ENCODE assay signal across 14 cellular contexts in the genomic region with DNA sequence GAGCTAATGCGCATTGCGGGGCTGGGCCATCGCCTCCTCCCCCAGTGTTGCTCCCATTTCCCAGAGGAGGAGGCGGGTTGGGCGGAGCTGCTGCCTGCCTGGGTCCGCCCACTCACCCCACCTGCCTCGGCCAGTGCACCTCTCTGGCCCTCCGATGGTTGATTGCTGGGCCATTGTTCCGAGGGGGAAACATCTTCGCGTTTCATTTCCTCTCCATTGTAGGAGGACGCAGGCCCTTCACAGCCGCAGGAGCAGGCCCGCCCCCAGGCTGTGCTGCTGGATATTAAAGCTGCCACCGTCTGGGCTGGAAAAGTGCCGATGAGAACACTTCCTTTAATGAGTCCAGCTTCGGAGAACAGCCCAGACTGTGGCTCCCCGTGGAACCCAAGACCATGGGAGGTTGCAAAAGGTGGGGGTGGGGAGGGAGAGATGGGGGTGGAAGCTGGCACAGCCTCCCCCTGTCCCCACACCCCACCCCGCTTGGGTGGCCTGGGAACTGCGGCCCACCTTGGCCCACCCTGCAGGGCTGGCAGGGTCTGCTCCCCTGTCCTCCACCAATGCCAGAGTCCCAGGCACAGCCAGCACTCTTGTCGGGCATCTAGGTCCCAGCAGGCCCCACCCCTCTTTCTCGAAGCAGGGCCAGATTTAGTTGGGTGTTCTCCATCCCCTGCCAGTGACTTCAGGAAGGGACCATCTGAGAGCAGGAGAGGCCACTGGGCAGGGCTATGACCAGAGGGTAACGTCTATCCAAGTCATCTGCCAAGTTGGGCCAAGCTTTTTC.
A peak's percentile ranks its signal among the peaks of the same experiment; 100 is the strongest.
DNase-seq lines count a peak whose midpoint lies in the region; ATAC-seq, FAIRE-seq and TF ChIP-seq lines count a peak whose summit lies in the region.
"Had no signal": no experiment of that assay in that cellular context is flagged by ENCODE, and none has a peak within 500 bp of the region (broad histone marks: within the 10 kb centered on the region; RNA-seq: fewer than 3 reads in every experiment).

No MANE protein-coding gene starts in this region.

- no peak for TF ChIP-seq CTCF in HEK293 (tag by site-specific recombination; IDR thresholded peaks at IDR 0.05)

- H3K9me3 ChIP-seq in BLaER1 (peaks cover 5% of the 10 kb centered on the region; the same call in 1 of the 2 replicates), HEK293 (ENCODE audit: control insufficient read depth, insufficient read depth, low read depth, low read length) (no peaks in the 10 kb centered on the region), small intestine (ENCODE audit: control insufficient read depth, low read depth) (no peaks in the 10 kb centered on the region)

- H3K36me3 ChIP-seq in BLaER1 (no peaks in the 10 kb centered on the region), HEK293 (ENCODE audit: control insufficient read depth in 2 of 2, insufficient read depth in 1 of 2, low read length in 2 of 2) (no peaks in the 10 kb centered on the region), small intestine (ENCODE audit: control insufficient read depth in 2 of 2, insufficient read depth in 2 of 2, low read length in 2 of 2) (no peaks in the 10 kb centered on the region)

- no peaks in the 10 kb centered on the region for H3K27me3 Mint-ChIP-seq in activated T-cell treated with anti-CD3 and anti-CD28 coated beads, Interleukin-2, amount 50 U/mL, for 72 hours (ENCODE audit: low read depth)

- no peak overlapping the region for H3K27ac Mint-ChIP-seq in activated T-cell treated with anti-CD3 and anti-CD28 coated beads, Interleukin-2, amount 50 U/mL, for 72 hours
- H3K27ac Mint-ChIP-seq: stimulated activated naive CD8-positive, alpha-beta T cell treated with anti-CD3 and anti-CD28 coated beads, Interleukin-15, amount 100 ng/mL, for 72 hours had no signal

- no peak for FAIRE-seq in small intestine (lab: Jason Lieb, UNC)

- ATAC-seq in activated T-cell treated with anti-CD3 and anti-CD28 coated beads, Interleukin-2, amount 50 U/mL, for 72 hours (replicated peaks in 1 of 2), result no peak
- ATAC-seq: PC-3; stimulated activated naive CD8-positive, alpha-beta T cell treated with anti-CD3 and anti-CD28 coated beads, Interleukin-15, amount 100 ng/mL, for 72 hours had no signal

- no peaks in the 10 kb centered on the region for H4K20me1 ChIP-seq in BLaER1

- no peak overlapping the region; the same call in 1 of the 2 replicates for H3K9ac ChIP-seq in BLaER1

- no peaks in the 10 kb centered on the region for H3K27me3 ChIP-seq in BLaER1
- no peaks in the 10 kb centered on the region for H3K27me3 ChIP-seq in small intestine (ENCODE audit: control insufficient read depth in 2 of 2, insufficient read depth in 2 of 2, low read length in 2 of 2)

- H3K9me3 Mint-ChIP-seq in activated T-cell treated with anti-CD3 and anti-CD28 coated beads, Interleukin-2, amount 50 U/mL, for 72 hours, result no peaks in the 10 kb centered on the region
- H3K9me3 Mint-ChIP-seq: stimulated activated naive CD8-positive, alpha-beta T cell treated with anti-CD3 and anti-CD28 coated beads, Interleukin-15, amount 100 ng/mL, for 72 hours had no signal

- 22 to 27% (median 23%) methylated on average over 23 of the region's 23 CpGs for WGBS in small intestine, 3 donors

- CTCF ChIA-PET in HEK293 (lab: Yijun Ruan, JAX), result interaction anchor here (0.5 kb wide), 1 partner anchor 18 kb away, joined by 3 read pairs; no protein-coding TSS in a partner anchor

- peak overlapping the region; percentile 85 for H3K4me2 ChIP-seq in BLaER1

- no peaks in the 10 kb centered on the region for H3K36me3 Mint-ChIP-seq in activated T-cell treated with anti-CD3 and anti-CD28 coated beads, Interleukin-2, amount 50 U/mL, for 72 hours (ENCODE audit: insufficient read depth in 2 of 2)

- H3K4me3 Mint-ChIP-seq in activated T-cell treated with anti-CD3 and anti-CD28 coated beads, Interleukin-2, amount 50 U/mL, for 72 hours, result no peak overlapping the region
- H3K4me3 Mint-ChIP-seq: stimulated activated naive CD8-positive, alpha-beta T cell treated with anti-CD3 and anti-CD28 coated beads, Interleukin-15, amount 100 ng/mL, for 72 hours had no signal

- DNase-seq in dermis microvascular lymphatic vessel endothelial cell (ENCODE audit: low read depth in 2 of 2) (peak; percentile 52 to 88), iPS-NIHi7 (ENCODE audit: extremely low spot score) (peak; percentile 97), small intestine (no peak), NCI-H1694 (lab: John Stamatoyannopoulos, UW) (no peak)
- DNase-seq in activated T-cell treated with anti-CD3 and anti-CD28 coated beads, Interleukin-2, amount 50 U/mL, for 1 hour, result no peak
- no peak for DNase-seq in activated T-cell treated with anti-CD3 and anti-CD28 coated beads, Interleukin-2, amount 50 U/mL, for 72 hours
- DNase-seq: activated gamma-delta T cell treated with Interleukin-2 at 50 U/mL for 16 hours; cortex of kidney; MM.1S; NCI-H2171 treated with DMSO at 0.1 percent for 48 hours; PC-3; stimulated activated naive CD8-positive, alpha-beta T cell treated with anti-CD3 and anti-CD28 coated beads, Interleukin-15, amount 100 ng/mL, for 72 hours had no signal

- H3K4me1 Mint-ChIP-seq in activated T-cell treated with anti-CD3 and anti-CD28 coated beads, Interleukin-2, amount 50 U/mL, for 72 hours (ENCODE audit: low read depth), result no peaks in the 10 kb centered on the region
- H3K4me1 Mint-ChIP-seq: stimulated activated naive CD8-positive, alpha-beta T cell treated with anti-CD3 and anti-CD28 coated beads, Interleukin-15, amount 100 ng/mL, for 72 hours had no signal

- H3K4me3 ChIP-seq in BLaER1 (peak overlapping the region; percentile 35; the same call in 1 of the 2 replicates), HEK293 (ENCODE audit: low read depth, low read length) (no peak overlapping the region), small intestine (ENCODE audit: low read depth in 1 of 2, low read length in 2 of 2) (no peak overlapping the region)

- peaks cover 40% of the 10 kb centered on the region for H3K4me1 ChIP-seq in BLaER1
- H3K4me1 ChIP-seq in HEK293 (ENCODE audit: control insufficient read depth, insufficient read depth, low read length), result no peaks in the 10 kb centered on the region
- H3K4me1 ChIP-seq in small intestine (ENCODE audit: control insufficient read depth in 2 of 2, insufficient read depth in 1 of 2, low read depth in 1 of 2, low read length in 1 of 2), result no peaks in the 10 kb centered on the region

- POLR2A ChIA-PET in HEK293 (lab: Yijun Ruan, JAX), result no interaction called here

- H3K27ac ChIP-seq in BLaER1 (peak overlapping the region; percentile 39; the same call in 1 of the 2 replicates), HEK293 (ENCODE audit: extremely low read depth, low read depth, low read length) (no peak overlapping the region), small intestine (ENCODE audit: low read depth in 1 of 2, low read length in 1 of 2) (no peak overlapping the region)

TF ChIP-seq in HEK293, 187 proteins besides CTCF, POLR2A, EP300 and RAD21:
- 0 out of 2 replicates have a peak, but pooled peaks have one; percentile 28 for TF ChIP-seq EGR2 (tag by site-specific recombination; IDR thresholded peaks at IDR 0.05; ENCODE audit: low read depth)
- peak; percentile 48; the same call in 1 of the 2 replicates for TF ChIP-seq KLF1 (tag by site-specific recombination; IDR thresholded peaks at IDR 0.05)
- peak; percentile 39; the same call in 1 of the 2 replicates for TF ChIP-seq ZFHX2 (tag by site-specific recombination; conservative IDR thresholded peaks at IDR 0.05)
- TF ChIP-seq ZNF394 (tag by site-specific recombination; IDR thresholded peaks at IDR 0.05; ENCODE audit: borderline replicate concordance), result no peak
TF ChIP-seq in HEK293: peak in this region for 3.

Comparison
In these comparisons a context has a peak if more than half of its experiments do, and no peak if none do; other contexts are left out.
1. DNase-seq: peak in dermis microvascular lymphatic vessel endothelial cell (2 of 2) and iPS-NIHi7 (single experiment); none in small intestine (single experiment), NCI-H1694 (single experiment), activated T-cell treated with anti-CD3 and anti-CD28 coated beads, Interleukin-2, amount 50 U/mL, for 1 hour (single experiment) and activated T-cell treated with anti-CD3 and anti-CD28 coated beads, Interleukin-2, amount 50 U/mL, for 72 hours (0 of 2).